ENCODE assay signal across 8 cellular contexts in genomic region chr6:7723041-7723447, GRCh38. TPM values are rescaled to one million over a fixed set of nuclear protein-coding genes. Genes with fewer than 3 reads are reported as not detected.
DNase-seq lines count a peak whose midpoint lies in the region; ATAC-seq and TF ChIP-seq lines count a peak whose summit lies in the region.

No MANE protein-coding gene starts in this region.

- ATAC-seq in GM19395 (IDR thresholded peaks at IDR 0.05; ENCODE audit: unreplicated experiment), result peak; percentile 51
- no peak for ATAC-seq in HG03025 (IDR thresholded peaks at IDR 0.05; ENCODE audit: low FRiP score, unreplicated experiment)

- H3K4me3 ChIP-seq in WI38 (ENCODE audit: low read depth, low read length) (no peak overlapping the region), kidney epithelial cell (ENCODE audit: low read depth, low read length) (no peak overlapping the region)

- H3K27me3 ChIP-seq in kidney epithelial cell (ENCODE audit: control insufficient read depth, insufficient read depth, low read length), result peaks cover 24% of the 10 kb centered on the region

- peak; percentile 72 for DNase-seq in Ammon's horn (ENCODE audit: low spot score)
- DNase-seq in NCI-H2171 (lab: John Stamatoyannopoulos, UW), result peak; percentile 21
- DNase-seq in caudate nucleus (lab: John Stamatoyannopoulos, UW), result peak in 36 of 61 donors; percentile 5 to 72 (median 19)
- DNase-seq in kidney epithelial cell (ENCODE audit: low read depth), result peak; percentile 47
- peak; percentile 69 for DNase-seq in stimulated activated CD4-positive, alpha-beta T cell treated with anti-CD3 and anti-CD28 coated beads, Interleukin-4, amount 100 ng/mL, for 1 hour

- H3K27ac ChIP-seq in caudate nucleus (ENCODE audit: low read depth, low read length), result no peak overlapping the region

- TF ChIP-seq CTCF in WI38 (IDR thresholded peaks at IDR 0.05; ENCODE audit: low read depth, low read length) (peak; percentile 54), kidney epithelial cell (IDR thresholded peaks at IDR 0.05; ENCODE audit: insufficient read depth, low read length, poor library complexity, severe bottlenecking) (peak; percentile 43)

- no peaks in the 10 kb centered on the region for H3K36me3 ChIP-seq in kidney epithelial cell (ENCODE audit: control insufficient read depth, insufficient read depth, low read length)

RNA-seq across cellular contexts. Expression of gene BMP6, which starts 2.9 kb away (rescaled TPM):
- total RNA-seq in kidney epithelial cell, result 0.89 and 1.1 TPM in 2 replicates

Comparison
In these comparisons a context has a peak if more than half of its experiments do, and no peak if none do; other contexts are left out.
1. DNase-seq: peak in every context shown above with its lines; median percentile 72 in Ammon's horn; 69 in stimulated activated CD4-positive, alpha-beta T cell treated with anti-CD3 and anti-CD28 coated beads, Interleukin-4, amount 100 ng/mL, for 1 hour; 47 in kidney epithelial cell; 21 in NCI-H2171; 19 in caudate nucleus.